In the genomic region with DNA sequence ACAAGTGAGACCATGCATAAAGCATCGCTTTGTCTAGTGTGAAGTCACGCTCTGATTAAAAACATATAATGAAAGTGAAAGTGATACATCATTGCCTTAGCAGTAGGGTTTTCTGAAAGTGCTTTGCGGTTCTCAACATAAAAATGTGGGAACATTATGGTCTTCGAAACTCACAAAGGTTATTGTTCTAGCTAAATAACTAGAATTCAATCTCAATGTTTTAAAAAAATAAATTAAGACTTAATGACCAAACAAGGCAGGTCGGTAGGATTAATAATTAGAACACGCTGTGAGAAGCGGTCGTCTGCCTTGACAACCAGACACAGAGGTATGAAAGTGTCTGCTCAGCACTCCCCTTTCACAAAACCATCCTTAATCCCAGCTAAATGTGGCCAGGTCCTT, we compare ENCODE assay signal across 8 cellular contexts. TPM values are rescaled to one million over a fixed set of nuclear protein-coding genes. Genes with fewer than 3 reads are reported as not detected.
DNase-seq lines count a peak whose midpoint lies in the region; ATAC-seq and TF ChIP-seq lines count a peak whose summit lies in the region.

No MANE protein-coding gene starts in this region.

- TF ChIP-seq CTCF in GM10248 (IDR thresholded peaks at IDR 0.05; ENCODE audit: control extremely low read depth, extremely low read depth, low read depth, missing control alignments) (no peak), SU-DHL-6 (IDR thresholded peaks at IDR 0.05; ENCODE audit: insufficient read depth, low read length, poor library complexity, severe bottlenecking) (no peak), hepatocyte (IDR thresholded peaks at IDR 0.05; ENCODE audit: poor library complexity) (no peak)

- H4K20me1 ChIP-seq in SU-DHL-6 (ENCODE audit: low read depth, low read length) = no peaks in the 10 kb centered on the region
- H4K20me1 ChIP-seq in hepatocyte (ENCODE audit: insufficient read depth, poor library complexity, severe bottlenecking) = no peaks in the 10 kb centered on the region

- ATAC-seq in GM21367 (IDR thresholded peaks at IDR 0.05; ENCODE audit: unreplicated experiment) (peak; percentile 100), HG03571 (IDR thresholded peaks at IDR 0.05; ENCODE audit: unreplicated experiment) (peak; percentile 98), Right ventricle myocardium inferior (no peak)

- H3K4me2 ChIP-seq in SU-DHL-6 (ENCODE audit: low read depth, low read length, poor library complexity, severe bottlenecking) (peak overlapping the region; percentile 84), hepatocyte (no peak overlapping the region)

- H3K4me1 ChIP-seq in hepatocyte (ENCODE audit: insufficient read depth) = no peaks in the 10 kb centered on the region

- WGBS in hepatocyte (ENCODE audit: low lambda C conversion rate, missing lambda C conversion rate) = 87% methylated on average over 8 of the region's 8 CpGs

- H2AFZ ChIP-seq in SU-DHL-6 (ENCODE audit: low read depth, low read length, severe bottlenecking) = peak overlapping the region; percentile 87
- no peak overlapping the region for H2AFZ ChIP-seq in hepatocyte

- no peaks in the 10 kb centered on the region for H3K9me2 ChIP-seq in SU-DHL-6 (replicated peaks; ENCODE audit: insufficient read depth, low read length)
- no peaks in the 10 kb centered on the region for H3K9me2 ChIP-seq in hepatocyte (replicated peaks; ENCODE audit: insufficient read depth)

- peak; percentile 20 for DNase-seq in GM10248 (ENCODE audit: extremely low spot score)
- DNase-seq in kidney glomerular epithelial cell (lab: John Stamatoyannopoulos, UW) = peak; percentile 47
- no peak for DNase-seq in hepatocyte (ENCODE audit: low spot score)
- DNase-seq in NCI-H524 treated with DMSO at 0.1 percent for 48 hours (lab: John Stamatoyannopoulos, UW) = no peak
- DNase-seq in Right ventricle myocardium inferior (ENCODE audit: missing footprints) = no peak

- CTCF ChIA-PET in GM10248 (lab: Yijun Ruan, JAX) = interaction anchor here (1.0 to 1.1 kb wide), 2 partner anchors 12 to 40 kb away, joined by 3 to 4 read pairs; no protein-coding TSS in a partner anchor

- no peaks in the 10 kb centered on the region for H3F3A ChIP-seq in SU-DHL-6 (ENCODE audit: insufficient read depth)

- intact Hi-C loops in Right ventricle myocardium inferior (cut with DNase I) = no loop called here

- peak overlapping the region; percentile 32 for H3K9ac ChIP-seq in SU-DHL-6 (ENCODE audit: low read length)

- H3K27ac ChIP-seq in SU-DHL-6 (ENCODE audit: low read depth, low read length) (no peak overlapping the region), hepatocyte (no peak overlapping the region)

- H3K36me3 ChIP-seq in SU-DHL-6 (ENCODE audit: low read length) = no peaks in the 10 kb centered on the region
- no peaks in the 10 kb centered on the region for H3K36me3 ChIP-seq in hepatocyte (replicated peaks; ENCODE audit: insufficient read depth, low read depth)

- no peaks in the 10 kb centered on the region for H3K79me2 ChIP-seq in SU-DHL-6 (ENCODE audit: insufficient read depth, low read length)
- no peaks in the 10 kb centered on the region for H3K79me2 ChIP-seq in hepatocyte

- H3K4me3 ChIP-seq in SU-DHL-6 (ENCODE audit: insufficient read depth, low read length, poor library complexity, severe bottlenecking) = peak overlapping the region; percentile 53
- H3K4me3 ChIP-seq in hepatocyte = no peak overlapping the region

- H3K27me3 ChIP-seq in SU-DHL-6 (ENCODE audit: low read length) (no peaks in the 10 kb centered on the region), hepatocyte (no peaks in the 10 kb centered on the region)

- POLR2A ChIA-PET in GM10248 (lab: Yijun Ruan, JAX) = no interaction called here

- H3K9me3 ChIP-seq in SU-DHL-6 (ENCODE audit: insufficient read depth, low read length) (no peaks in the 10 kb centered on the region), hepatocyte (ENCODE audit: low read depth) (no peaks in the 10 kb centered on the region)

RNA-seq across cellular contexts. Expression of a gene that starts 42.2 kb away (rescaled TPM):
- total RNA-seq in hepatocyte (0.57 and 0.60 TPM in 2 replicates), Right ventricle myocardium inferior (not detected)
- 0.12 and 0.44 TPM in 2 replicates for polyA plus RNA-seq in hepatocyte

Comparison
In these comparisons a context has a peak if more than half of its experiments do, and no peak if none do; other contexts are left out.
1. DNase-seq: peak in GM10248 (single experiment) and kidney glomerular epithelial cell (single experiment); none in hepatocyte (single experiment), NCI-H524 treated with DMSO at 0.1 percent for 48 hours (single experiment) and Right ventricle myocardium inferior (single experiment).